ENCODE assay signal across 8 cellular contexts in the genomic region with DNA sequence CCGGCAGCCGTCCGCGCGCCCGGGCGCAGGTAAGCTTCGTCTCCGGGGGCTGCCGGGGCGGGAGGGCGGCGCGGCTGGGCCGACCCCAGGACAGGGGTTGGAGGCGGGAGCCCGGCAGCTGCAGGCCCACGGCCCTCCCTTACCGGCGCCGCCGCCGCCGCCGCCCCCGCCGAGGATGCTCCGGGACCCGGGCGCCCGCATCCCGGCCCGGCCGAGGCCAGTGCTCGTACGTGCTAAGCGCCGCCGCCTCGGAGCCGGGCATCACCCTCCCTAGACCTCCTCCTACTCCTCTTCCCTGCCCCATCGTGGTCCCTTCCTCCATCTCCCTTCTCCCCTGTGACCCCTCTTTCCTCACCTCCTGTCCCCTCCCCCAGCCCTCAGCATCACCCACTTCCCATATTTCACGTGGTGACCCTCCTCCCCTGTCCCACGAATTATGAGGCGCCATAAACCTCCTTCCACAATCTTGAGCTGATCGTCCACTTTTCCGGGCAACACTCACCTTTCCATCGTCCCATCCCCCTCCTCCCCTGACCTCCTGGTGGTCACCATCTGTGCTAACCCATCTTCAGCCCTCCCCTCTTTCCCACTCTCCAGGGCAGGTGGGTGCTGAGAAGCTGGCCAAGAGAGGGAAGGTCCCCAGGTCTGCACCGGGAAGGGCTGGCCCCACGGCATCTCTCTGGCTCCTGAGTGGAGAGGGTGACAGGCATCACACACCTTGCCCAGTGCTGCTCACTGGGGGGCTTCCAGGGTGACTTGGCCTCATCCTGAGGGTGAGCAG.
A peak's percentile ranks its signal among the peaks of the same experiment; 100 is the strongest.
DNase-seq lines count a peak whose midpoint lies in the region; ATAC-seq and TF ChIP-seq lines count a peak whose summit lies in the region.

No MANE protein-coding gene starts in this region.

- peak overlapping the region; percentile 51 for H3K4me3 ChIP-seq in HFF-Myc (replicated peaks; ENCODE audit: low read depth, low read length)
- peak overlapping the region; percentile 48 for H3K4me3 ChIP-seq in SK-N-MC
- H3K4me3 ChIP-seq in epithelial cell of esophagus (ENCODE audit: low read length): peak overlapping the region; percentile 34
- H3K4me3 ChIP-seq in parathyroid adenoma (ENCODE audit: low read depth, low read length): no peak overlapping the region

- peak overlapping the region; percentile 59 for H3K4me2 ChIP-seq in parathyroid adenoma (ENCODE audit: low read length)

- H3K27me3 ChIP-seq in parathyroid adenoma (ENCODE audit: control insufficient read depth, insufficient read depth, low read length): no peaks in the 10 kb centered on the region

- peak overlapping the region; percentile 56 for H2AFZ ChIP-seq in parathyroid adenoma

- H3K9me3 ChIP-seq in SK-N-MC (ENCODE audit: low read depth, low read length) (no peaks in the 10 kb centered on the region), parathyroid adenoma (ENCODE audit: control insufficient read depth, low read length) (no peaks in the 10 kb centered on the region)

- POLR2A ChIA-PET in GM10248 (lab: Yijun Ruan, JAX): interaction anchor here (0.7 kb wide), 1 partner anchor 54 kb away, joined by 3 read pairs; a partner anchor contains a TSS

- H3K9ac ChIP-seq in SK-N-MC (ENCODE audit: insufficient read length): no peak overlapping the region
- H3K9ac ChIP-seq in parathyroid adenoma: no peak overlapping the region

- H3K4me1 ChIP-seq in parathyroid adenoma: no peaks in the 10 kb centered on the region

- DNase-seq in GM10248 (ENCODE audit: extremely low spot score) (peak; percentile 32), HFF-Myc (ENCODE audit: extremely low read depth, low read depth) (no peak), SK-N-MC (ENCODE audit: low read depth, low spot score) (no peak), epithelial cell of esophagus (ENCODE audit: low read depth) (no peak), medulla oblongata (ENCODE audit: extremely low spot score) (no peak)

- no peak for TF ChIP-seq CTCF in GM10248 (IDR thresholded peaks at IDR 0.05; ENCODE audit: control extremely low read depth, extremely low read depth, low read depth, missing control alignments)
- no peak for TF ChIP-seq CTCF in HFF-Myc (IDR thresholded peaks at IDR 0.05; ENCODE audit: low read depth, low read length, missing control alignments)
- no peak for TF ChIP-seq CTCF in epithelial cell of esophagus (IDR thresholded peaks at IDR 0.05; ENCODE audit: insufficient read depth, low read depth, low read length, missing control alignments)
- TF ChIP-seq CTCF in parathyroid adenoma (IDR thresholded peaks at IDR 0.05): no peak

- H3K27ac ChIP-seq in SK-N-MC (no peak overlapping the region), parathyroid adenoma (no peak overlapping the region)

- H3K36me3 ChIP-seq in SK-N-MC (ENCODE audit: insufficient read depth, low read length) (no peaks in the 10 kb centered on the region), parathyroid adenoma (ENCODE audit: control insufficient read depth, insufficient read depth, low read length) (no peaks in the 10 kb centered on the region)

- CTCF ChIA-PET in GM10248 (lab: Yijun Ruan, JAX): interaction anchor here (0.9 to 2.4 kb wide), 5 partner anchors 10 to 65 kb away, joined by 3 to 9 read pairs (median 5); no protein-coding TSS in a partner anchor

- no peaks in the 10 kb centered on the region for H3K79me2 ChIP-seq in parathyroid adenoma

- no peak for ATAC-seq in HG03565 (IDR thresholded peaks at IDR 0.05; ENCODE audit: unreplicated experiment)
- ATAC-seq in GM18861 (IDR thresholded peaks at IDR 0.05; ENCODE audit: unreplicated experiment): no peak
